In genomic region chr21:46229133-46229922, GRCh38 we compare ENCODE assay signal across 8 cellular contexts. TPM values are rescaled to one million over a fixed set of nuclear protein-coding genes. Genes with fewer than 3 reads are reported as not detected.
DNase-seq lines count a peak whose midpoint lies in the region; ATAC-seq and TF ChIP-seq lines count a peak whose summit lies in the region.

No MANE protein-coding gene starts in this region.

- intact Hi-C loops in breast epithelium (cut with DNase I; ENCODE audit: low total_unique reads) = no loop called here

- ATAC-seq in GM18502 (IDR thresholded peaks at IDR 0.05; ENCODE audit: poor library complexity, unreplicated experiment) = peak; percentile 30
- ATAC-seq in HG03025 (IDR thresholded peaks at IDR 0.05; ENCODE audit: low FRiP score, unreplicated experiment) = peak; percentile 41
- no peak for ATAC-seq in GM21717 (IDR thresholded peaks at IDR 0.05; ENCODE audit: unreplicated experiment)

- H3K36me3 ChIP-seq in breast epithelium (no peaks in the 10 kb centered on the region), liver (ENCODE audit: control insufficient read depth in 4 of 4, insufficient read depth in 3 of 4, low read depth in 1 of 4, low read length in 3 of 4) (peaks cover 0 to 14% (median 5%) of the 10 kb centered on the region in 4 donors), thymus (ENCODE audit: control insufficient read depth, insufficient read depth) (peaks cover 13% of the 10 kb centered on the region)

- DNase-seq in AG10803 (ENCODE audit: low read depth) (no peak), NCI-H82 (lab: John Stamatoyannopoulos, UW) (peak; percentile 83), breast epithelium (ENCODE audit: low spot score in 2 of 2) (no peak)

- H3K27me3 ChIP-seq in breast epithelium = no peaks in the 10 kb centered on the region
- no peaks in the 10 kb centered on the region for H3K27me3 ChIP-seq in liver (ENCODE audit: control insufficient read depth in 4 of 4, insufficient read depth in 4 of 4, low read length in 3 of 4)
- no peaks in the 10 kb centered on the region for H3K27me3 ChIP-seq in thymus (ENCODE audit: control insufficient read depth, insufficient read depth)

- H3K4me3 ChIP-seq in AG10803 (ENCODE audit: low read length) (peak overlapping the region; percentile 71), breast epithelium (peak overlapping the region; percentile 94 to 95 (median 94)), liver (ENCODE audit: low read depth in 1 of 3, low read length in 3 of 3) (peak overlapping the region; percentile 33 to 57 (median 50)), thymus (ENCODE audit: low read length) (peak overlapping the region; percentile 85)

- peak overlapping the region; percentile 56 to 91 for H3K27ac ChIP-seq in breast epithelium
- H3K27ac ChIP-seq in liver (ENCODE audit: low read depth in 1 of 2, low read length in 2 of 2) = no peak overlapping the region
- peak overlapping the region; percentile 60 for H3K27ac ChIP-seq in thymus (ENCODE audit: low read depth)

- TF ChIP-seq POLR2A in breast epithelium (IDR thresholded peaks at IDR 0.05) = no peak

- TF ChIP-seq CTCF in AG10803 (conservative IDR thresholded peaks at IDR 0.05; ENCODE audit: low read length) (peak; percentile 51), breast epithelium (IDR thresholded peaks at IDR 0.05) (peak in 2 of 3 donors; percentile 20 to 32), liver (IDR thresholded peaks at IDR 0.05; ENCODE audit: low read depth, low read length, missing input control) (peak; percentile 51)

- H3K4me1 ChIP-seq in breast epithelium (peaks cover 9 to 23% of the 10 kb centered on the region in 2 donors), liver (ENCODE audit: control insufficient read depth in 4 of 4, insufficient read depth in 4 of 4, low read length in 3 of 4) (peaks cover 7 to 46% (median 31%) of the 10 kb centered on the region in 4 donors), thymus (ENCODE audit: control insufficient read depth, insufficient read depth, low read length) (peaks cover 12% of the 10 kb centered on the region)

- no peak overlapping the region for H3K9ac ChIP-seq in liver (ENCODE audit: low read depth in 1 of 2, low read length in 2 of 2)

- no peak for TF ChIP-seq RAD21 in liver (IDR thresholded peaks at IDR 0.05)

- H3K9me3 ChIP-seq in breast epithelium = no peaks in the 10 kb centered on the region
- H3K9me3 ChIP-seq in liver (ENCODE audit: control insufficient read depth in 4 of 4, low read length in 3 of 4) = no peaks in the 10 kb centered on the region
- H3K9me3 ChIP-seq in thymus (ENCODE audit: control insufficient read depth) = no peaks in the 10 kb centered on the region

- WGBS in liver = 6% methylated on average over 72 of the region's 72 CpGs
- 3% methylated on average over 72 of the region's 72 CpGs for WGBS in thymus

TF ChIP-seq in liver, 16 proteins besides CTCF, POLR2A, EP300 and RAD21:
- no peak for TF ChIP-seq JUND (IDR thresholded peaks at IDR 0.05)
- no peak for TF ChIP-seq HNF4G (IDR thresholded peaks at IDR 0.05)
- no peak for TF ChIP-seq EGR1 (IDR thresholded peaks at IDR 0.05; ENCODE audit: low read depth in 2 of 2)
- TF ChIP-seq TAF1 (conservative IDR thresholded peaks at IDR 0.05) = no peak
- TF ChIP-seq FOXA1 (IDR thresholded peaks at IDR 0.05) = no peak
- TF ChIP-seq GABPA (IDR thresholded peaks at IDR 0.05 in 1 of 2, conservative IDR thresholded peaks at IDR 0.05 in 1 of 2) = no peak
- no peak for TF ChIP-seq ZBTB33 (IDR thresholded peaks at IDR 0.05)
- TF ChIP-seq NR2F2 (IDR thresholded peaks at IDR 0.05) = no peak
- no peak for TF ChIP-seq FOXA2 (IDR thresholded peaks at IDR 0.05)
- no peak for TF ChIP-seq YY1 (IDR thresholded peaks at IDR 0.05)
- TF ChIP-seq, protein P1, sequence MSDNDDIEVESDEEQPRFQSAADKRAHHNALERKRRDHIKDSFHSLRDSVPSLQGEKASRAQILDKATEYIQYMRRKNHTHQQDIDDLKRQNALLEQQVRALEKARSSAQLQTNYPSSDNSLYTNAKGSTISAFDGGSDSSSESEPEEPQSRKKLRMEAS (IDR thresholded peaks at IDR 0.05) = no peak
- TF ChIP-seq, protein P2, sequence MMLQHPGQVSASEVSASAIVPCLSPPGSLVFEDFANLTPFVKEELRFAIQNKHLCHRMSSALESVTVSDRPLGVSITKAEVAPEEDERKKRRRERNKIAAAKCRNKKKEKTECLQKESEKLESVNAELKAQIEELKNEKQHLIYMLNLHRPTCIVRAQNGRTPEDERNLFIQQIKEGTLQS (IDR thresholded peaks at IDR 0.05) = no peak
- no peak for TF ChIP-seq RXRA (IDR thresholded peaks at IDR 0.05)
- TF ChIP-seq REST (IDR thresholded peaks at IDR 0.05) = no peak
- TF ChIP-seq SP1 (IDR thresholded peaks at IDR 0.05) = no peak
- no peak for TF ChIP-seq HNF4A (conservative IDR thresholded peaks at IDR 0.05)

RNA-seq across cellular contexts. Expression of gene LSS, which starts 0.8 kb away (rescaled TPM):
- 100 to 1,000 TPM in 1 of 3 donors, 10 to 100 TPM in 2; 41.4 to 144 (median 56.4) TPM for total RNA-seq in breast epithelium
- total RNA-seq in liver = 100 to 1,000 TPM; 142 to 194 TPM
- 10 to 100 TPM; 27.6 to 36.7 TPM for polyA plus RNA-seq in liver
- polyA plus RNA-seq in thymus = 14.9 TPM

RNA-seq across cellular contexts. Expression of gene SPATC1L, which starts 45.1 kb away (rescaled TPM):
- total RNA-seq in breast epithelium = 1 to 10 TPM; 1.6 to 7.0 (median 6.2) TPM
- 1 to 10 TPM in 1 of 2 donors, under 1 TPM in 1; 0.33 to 3.5 TPM for total RNA-seq in liver
- polyA plus RNA-seq in liver = 1 to 10 TPM in 1 of 2 donors, under 1 TPM in 1; 0.36 to 1.2 TPM
- 9.6 TPM for polyA plus RNA-seq in thymus

RNA-seq across cellular contexts. Expression of gene MCM3AP, which starts 56.1 kb away (rescaled TPM):
- 10 to 100 TPM; 91.5 to 100.0 (median 99.2) TPM for total RNA-seq in breast epithelium
- total RNA-seq in liver = 10 to 100 TPM; 44.9 to 58.1 TPM
- polyA plus RNA-seq in liver = 10 to 100 TPM; 15.5 to 22.1 TPM
- 80.4 TPM for polyA plus RNA-seq in thymus

RNA-seq across cellular contexts. Expression of gene YBEY, which starts 56.8 kb away (rescaled TPM):
- 10 to 100 TPM; 15.4 to 22.8 (median 17.3) TPM for total RNA-seq in breast epithelium
- 10 to 100 TPM in 1 of 2 donors, 1 to 10 TPM in 1; 6.3 to 11.3 TPM for total RNA-seq in liver
- polyA plus RNA-seq in liver = 10 to 100 TPM in 1 of 2 donors, 1 to 10 TPM in 1; 8.7 to 11.8 TPM
- polyA plus RNA-seq in thymus = 27.8 TPM

Comparison
In these comparisons a context has a peak if more than half of its experiments do, and no peak if none do; other contexts are left out.
1. H3K27ac ChIP-seq: peak in breast epithelium (2 of 2) and thymus (single experiment); none in liver (0 of 2).
2. Peak in every context shown above with its lines, with median percentiles within 50 percentile points of each other: H3K4me3 ChIP-seq and CTCF ChIP-seq.